Comparison of ENCODE assay signal across 1 cellular context in genomic region chr6:11143394-11144371, GRCh38.
A peak's percentile ranks its signal among the peaks of the same experiment; 100 is the strongest.
TF ChIP-seq lines count a peak whose summit lies in the region.

No MANE protein-coding gene starts in this region.

TF ChIP-seq in HepG2, 621 proteins besides CTCF, POLR2A, EP300 and RAD21 (continued from another document and continues in another):
- TF ChIP-seq, protein P1, sequence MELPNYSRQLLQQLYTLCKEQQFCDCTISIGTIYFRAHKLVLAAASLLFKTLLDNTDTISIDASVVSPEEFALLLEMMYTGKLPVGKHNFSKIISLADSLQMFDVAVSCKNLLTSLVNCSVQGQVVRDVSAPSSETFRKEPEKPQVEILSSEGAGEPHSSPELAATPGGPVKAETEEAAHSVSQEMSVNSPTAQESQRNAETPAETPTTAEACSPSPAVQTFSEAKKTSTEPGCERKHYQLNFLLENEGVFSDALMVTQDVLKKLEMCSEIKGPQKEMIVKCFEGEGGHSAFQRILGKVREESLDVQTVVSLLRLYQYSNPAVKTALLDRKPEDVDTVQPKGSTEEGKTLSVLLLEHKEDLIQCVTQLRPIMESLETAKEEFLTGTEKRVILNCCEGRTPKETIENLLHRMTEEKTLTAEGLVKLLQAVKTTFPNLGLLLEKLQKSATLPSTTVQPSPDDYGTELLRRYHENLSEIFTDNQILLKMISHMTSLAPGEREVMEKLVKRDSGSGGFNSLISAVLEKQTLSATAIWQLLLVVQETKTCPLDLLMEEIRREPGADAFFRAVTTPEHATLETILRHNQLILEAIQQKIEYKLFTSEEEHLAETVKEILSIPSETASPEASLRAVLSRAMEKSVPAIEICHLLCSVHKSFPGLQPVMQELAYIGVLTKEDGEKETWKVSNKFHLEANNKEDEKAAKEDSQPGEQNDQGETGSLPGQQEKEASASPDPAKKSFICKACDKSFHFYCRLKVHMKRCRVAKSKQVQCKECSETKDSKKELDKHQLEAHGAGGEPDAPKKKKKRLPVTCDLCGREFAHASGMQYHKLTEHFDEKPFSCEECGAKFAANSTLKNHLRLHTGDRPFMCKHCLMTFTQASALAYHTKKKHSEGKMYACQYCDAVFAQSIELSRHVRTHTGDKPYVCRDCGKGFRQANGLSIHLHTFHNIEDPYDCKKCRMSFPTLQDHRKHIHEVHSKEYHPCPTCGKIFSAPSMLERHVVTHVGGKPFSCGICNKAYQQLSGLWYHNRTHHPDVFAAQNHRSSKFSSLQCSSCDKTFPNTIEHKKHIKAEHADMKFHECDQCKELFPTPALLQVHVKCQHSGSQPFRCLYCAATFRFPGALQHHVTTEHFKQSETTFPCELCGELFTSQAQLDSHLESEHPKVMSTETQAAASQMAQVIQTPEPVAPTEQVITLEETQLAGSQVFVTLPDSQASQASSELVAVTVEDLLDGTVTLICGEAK (IDR thresholded peaks at IDR 0.05), result no peak
- TF ChIP-seq, protein P1 (CRISPR knock-in tag; IDR thresholded peaks at IDR 0.05), result no peak
- TF ChIP-seq SIN3A (IDR thresholded peaks at IDR 0.05; ENCODE audit: borderline replicate concordance, low read depth, low read length) (no peak), ZNF747 (CRISPR knock-in tag; IDR thresholded peaks at IDR 0.05; ENCODE audit: borderline replicate concordance) (no peak), E2F2 (CRISPR knock-in tag; IDR thresholded peaks at IDR 0.05; ENCODE audit: borderline replicate concordance) (no peak), FOXP4 (CRISPR knock-in tag; IDR thresholded peaks at IDR 0.05) (peak; percentile 15; the same call in 1 of the 2 replicates), ZBTB39 (CRISPR knock-in tag; IDR thresholded peaks at IDR 0.05) (0 out of 2 replicates have a peak, but pooled peaks have one; percentile 71), ZNF563 (CRISPR knock-in tag; IDR thresholded peaks at IDR 0.05) (peak; percentile 25; the same call in 1 of the 2 replicates), ZNF292 (CRISPR knock-in tag; IDR thresholded peaks at IDR 0.05; ENCODE audit: borderline replicate concordance, low read depth) (peak; percentile 64; the same call in 1 of the 2 replicates), RFX5 (IDR thresholded peaks at IDR 0.05; ENCODE audit: low read depth, low read length) (no peak), RNF2 (conservative IDR thresholded peaks at IDR 0.05; ENCODE audit: low read depth) (peak; percentile 86), HMGXB4 (CRISPR knock-in tag; IDR thresholded peaks at IDR 0.05; ENCODE audit: borderline replicate concordance in 1 of 2, low read depth in 1 of 2) (peak; percentile 8 to 47; a peak in 2 of 4 replicates), CBX1 (IDR thresholded peaks at IDR 0.05; ENCODE audit: low read depth) (peak; percentile 79), HNF4A (CRISPR knock-in tag; IDR thresholded peaks at IDR 0.05) (no peak), ATF5 (CRISPR knock-in tag; IDR thresholded peaks at IDR 0.05; ENCODE audit: low read depth) (no peak), MIER2 (CRISPR knock-in tag; IDR thresholded peaks at IDR 0.05) (peak; percentile 84), SRF (IDR thresholded peaks at IDR 0.05; ENCODE audit: low read depth, low read length) (no peak), TIGD3 (CRISPR knock-in tag; IDR thresholded peaks at IDR 0.05; ENCODE audit: borderline replicate concordance) (peak; percentile 29; the same call in 1 of the 2 replicates), ZNF687 (CRISPR knock-in tag; IDR thresholded peaks at IDR 0.05) (peak; percentile 58; the same call in 1 of the 2 replicates), ZFP82 (CRISPR knock-in tag; IDR thresholded peaks at IDR 0.05; ENCODE audit: borderline replicate concordance) (peak; percentile 89; the same call in 1 of the 2 replicates), ZNF761 (CRISPR knock-in tag; conservative IDR thresholded peaks at IDR 0.05) (no peak), ZNF44 (CRISPR knock-in tag; IDR thresholded peaks at IDR 0.05) (no peak), ZNF749 (CRISPR knock-in tag; IDR thresholded peaks at IDR 0.05; ENCODE audit: borderline replicate concordance) (no peak; the same call in 1 of the 2 replicates), BRCA1 (CRISPR knock-in tag; IDR thresholded peaks at IDR 0.05) (peak; percentile 59; the same call in 1 of the 2 replicates), ZNF496 (CRISPR knock-in tag; IDR thresholded peaks at IDR 0.05; ENCODE audit: insufficient replicate concordance) (no peak), HOXA3 (CRISPR knock-in tag; IDR thresholded peaks at IDR 0.05) (peak; percentile 93), MLX (CRISPR knock-in tag; IDR thresholded peaks at IDR 0.05) (peak; percentile 73)
- TF ChIP-seq, protein P2, sequence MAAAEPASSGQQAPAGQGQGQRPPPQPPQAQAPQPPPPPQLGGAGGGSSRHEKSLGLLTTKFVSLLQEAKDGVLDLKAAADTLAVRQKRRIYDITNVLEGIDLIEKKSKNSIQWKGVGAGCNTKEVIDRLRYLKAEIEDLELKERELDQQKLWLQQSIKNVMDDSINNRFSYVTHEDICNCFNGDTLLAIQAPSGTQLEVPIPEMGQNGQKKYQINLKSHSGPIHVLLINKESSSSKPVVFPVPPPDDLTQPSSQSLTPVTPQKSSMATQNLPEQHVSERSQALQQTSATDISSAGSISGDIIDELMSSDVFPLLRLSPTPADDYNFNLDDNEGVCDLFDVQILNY (CRISPR knock-in tag; conservative IDR thresholded peaks at IDR 0.05), result no peak
